ENCODE assay signal across 8 cellular contexts in the genomic region with DNA sequence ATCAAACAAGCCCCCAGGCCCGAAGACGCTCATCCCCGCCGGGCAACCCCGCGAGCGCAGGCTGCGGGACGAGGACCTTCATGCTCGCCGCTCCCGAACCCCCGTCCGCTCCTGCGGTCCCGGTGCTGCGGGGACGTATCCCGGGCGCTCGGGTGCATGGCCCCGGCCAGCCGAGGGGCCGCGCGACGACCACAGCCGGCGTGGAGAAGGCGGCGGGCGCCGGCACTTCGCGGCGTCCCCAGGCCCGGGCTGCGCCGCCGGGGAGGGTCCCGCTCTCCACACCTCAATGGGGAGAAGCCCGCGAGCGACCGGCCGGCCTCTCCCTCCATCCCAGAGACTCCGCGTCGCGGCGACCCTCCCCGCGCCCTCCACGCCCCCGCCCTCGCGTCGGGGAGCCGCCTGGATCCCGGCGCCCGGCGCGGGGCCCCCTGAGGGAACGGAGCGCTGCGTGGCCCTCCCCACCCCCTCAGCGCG. TPM values are rescaled to one million over a fixed set of nuclear protein-coding genes. Genes with fewer than 3 reads are reported as not detected.
DNase-seq lines count a peak whose midpoint lies in the region; ATAC-seq and TF ChIP-seq lines count a peak whose summit lies in the region.

No MANE protein-coding gene starts in this region.

- no peaks in the 10 kb centered on the region for H3K36me3 ChIP-seq in muscle layer of duodenum (ENCODE audit: control insufficient read depth in 1 of 2, insufficient read depth in 2 of 2, low read length in 2 of 2)

- no peaks in the 10 kb centered on the region for H3K9me3 ChIP-seq in muscle layer of duodenum (ENCODE audit: control insufficient read depth in 1 of 2, low read length in 2 of 2)

- no peak for DNase-seq in activated T-cell treated with anti-CD3 and anti-CD28 coated beads, Interleukin-2, amount 50 U/mL, for 24 hours
- DNase-seq in activated T-cell treated with anti-CD3 and anti-CD28 coated beads, Interleukin-2, amount 50 U/mL, for 1 hour = no peak
- DNase-seq in choroid plexus epithelial cell (ENCODE audit: low read depth) (no peak), CD1c-positive myeloid dendritic cell (ENCODE audit: extremely low spot score) (no peak), SK-N-DZ (ENCODE audit: low spot score) (no peak)
- no peak for DNase-seq in stimulated activated naive CD4-positive, alpha-beta T cell treated with Interleukin-2 at 50 U/mL for 16 hours (lab: John Stamatoyannopoulos, UW)

- no peak for TF ChIP-seq CTCF in choroid plexus epithelial cell (conservative IDR thresholded peaks at IDR 0.05; ENCODE audit: low read depth, low read length)

- ATAC-seq in HG03442 (IDR thresholded peaks at IDR 0.05; ENCODE audit: unreplicated experiment) = peak; percentile 28

- H3K27ac Mint-ChIP-seq in activated T-cell treated with anti-CD3 and anti-CD28 coated beads, Interleukin-2, amount 50 U/mL, for 24 hours = peak overlapping the region; percentile 35

- peak overlapping the region; percentile 89 for H3K27ac ChIP-seq in muscle layer of duodenum (ENCODE audit: low read length)

- no peaks in the 10 kb centered on the region for H3K9me3 Mint-ChIP-seq in activated T-cell treated with anti-CD3 and anti-CD28 coated beads, Interleukin-2, amount 50 U/mL, for 24 hours

- H3K4me1 ChIP-seq in muscle layer of duodenum (ENCODE audit: control insufficient read depth in 1 of 2, insufficient read depth in 2 of 2, low read length in 2 of 2) = peaks cover 0 to 22% of the 10 kb centered on the region in 2 donors

- peaks cover 31% of the 10 kb centered on the region for H3K27me3 Mint-ChIP-seq in activated T-cell treated with anti-CD3 and anti-CD28 coated beads, Interleukin-2, amount 50 U/mL, for 24 hours

- H3K4me3 ChIP-seq in choroid plexus epithelial cell (ENCODE audit: low read depth, low read length) (peak overlapping the region; percentile 86), muscle layer of duodenum (ENCODE audit: low read depth in 1 of 2, low read length in 2 of 2) (peak overlapping the region; percentile 74 to 96)

- H3K4me3 Mint-ChIP-seq in activated T-cell treated with anti-CD3 and anti-CD28 coated beads, Interleukin-2, amount 50 U/mL, for 24 hours = peak overlapping the region; percentile 79

- peaks cover 3% of the 10 kb centered on the region for H3K36me3 Mint-ChIP-seq in activated T-cell treated with anti-CD3 and anti-CD28 coated beads, Interleukin-2, amount 50 U/mL, for 24 hours (ENCODE audit: low read depth)

- H3K4me1 Mint-ChIP-seq in activated T-cell treated with anti-CD3 and anti-CD28 coated beads, Interleukin-2, amount 50 U/mL, for 24 hours (ENCODE audit: low read depth) = peaks cover 12% of the 10 kb centered on the region

- no peaks in the 10 kb centered on the region for H3K27me3 ChIP-seq in muscle layer of duodenum (ENCODE audit: low read depth, low read length)

RNA-seq across cellular contexts. Expression of a gene that starts 0.4 kb away (rescaled TPM):
- 6.2 and 6.5 TPM in 2 replicates for polyA plus RNA-seq in SK-N-DZ (2014; cell fraction: cytosol; rRNA removed)
- 4.8 and 7.1 TPM in 2 replicates for polyA plus RNA-seq in SK-N-DZ (2014; cell fraction: nucleus; rRNA removed)
